Comparison of ENCODE assay signal across 8 cellular contexts in the genomic region with DNA sequence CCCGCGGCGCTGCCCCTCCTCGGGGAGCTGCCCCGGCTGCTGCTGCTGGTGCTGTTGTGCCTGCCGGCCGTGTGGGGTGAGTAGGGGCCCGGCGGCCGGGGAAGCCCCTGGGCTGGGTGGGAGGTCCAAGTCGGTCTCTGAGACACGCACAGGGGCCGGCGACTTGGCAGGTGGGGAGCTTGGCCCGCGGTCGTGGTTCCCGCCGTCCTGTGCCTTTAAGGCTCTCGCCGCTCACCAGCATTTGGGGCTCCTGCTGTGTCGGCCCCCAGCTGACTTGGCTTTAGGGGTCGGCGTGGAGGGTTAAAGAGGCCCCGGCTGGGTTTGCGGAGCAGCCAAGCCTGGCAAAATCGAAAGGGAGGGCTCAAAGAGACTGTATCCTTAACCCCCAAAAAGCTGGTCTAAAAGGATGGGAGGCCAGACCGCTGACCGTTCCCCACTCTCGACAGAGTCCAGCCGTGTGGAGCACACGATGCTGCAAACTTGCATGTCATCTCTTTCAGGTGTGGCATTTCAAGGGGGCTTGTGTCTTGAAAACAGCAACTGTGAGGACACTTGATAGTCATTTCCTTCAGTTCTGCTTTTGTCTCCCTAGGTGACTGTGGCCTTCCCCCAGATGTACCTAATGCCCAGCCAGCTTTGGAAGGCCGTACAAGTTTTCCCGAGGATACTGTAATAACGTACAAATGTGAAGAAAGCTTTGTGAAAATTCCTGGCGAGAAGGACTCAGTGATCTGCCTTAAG. TPM values are rescaled to one million over a fixed set of nuclear protein-coding genes. Genes with fewer than 3 reads are reported as not detected.
DNase-seq lines count a peak whose midpoint lies in the region; ATAC-seq, FAIRE-seq and TF ChIP-seq lines count a peak whose summit lies in the region.

No MANE protein-coding gene starts in this region.

- H3K4me3 ChIP-seq in body of pancreas (peak overlapping the region; percentile 57 to 72), kidney (ENCODE audit: low read length in 2 of 2) (peak overlapping the region; percentile 90 to 98)

- peak overlapping the region; percentile 90 to 92 for H3K4me3 Mint-ChIP-seq in stimulated activated naive CD8-positive, alpha-beta T cell treated with anti-CD3 and anti-CD28 coated beads, Interleukin-15, amount 100 ng/mL, for 72 hours

- no peaks in the 10 kb centered on the region for H3K27me3 Mint-ChIP-seq in stimulated activated naive CD8-positive, alpha-beta T cell treated with anti-CD3 and anti-CD28 coated beads, Interleukin-15, amount 100 ng/mL, for 72 hours

- WGBS in body of pancreas, 2 donors, result 1 to 2% methylated on average over 29 to 36 of the region's 36 CpGs

- peaks cover 30% of the 10 kb centered on the region for H3K4me1 ChIP-seq in body of pancreas
- peaks cover 0 to 2% of the 10 kb centered on the region in 2 donors for H3K4me1 ChIP-seq in kidney (ENCODE audit: control insufficient read depth in 1 of 2, insufficient read depth in 1 of 2, low read depth in 1 of 2, low read length in 2 of 2)

- ATAC-seq in GM19438 (IDR thresholded peaks at IDR 0.05; ENCODE audit: low read depth, unreplicated experiment) (peak; percentile 3), body of pancreas (peak; percentile 39), GM18873 (IDR thresholded peaks at IDR 0.05; ENCODE audit: low FRiP score, unreplicated experiment) (no peak)
- ATAC-seq in stimulated activated naive CD8-positive, alpha-beta T cell treated with anti-CD3 and anti-CD28 coated beads, Interleukin-15, amount 100 ng/mL, for 72 hours, result no peak

- H3K27me3 ChIP-seq in body of pancreas, result no peaks in the 10 kb centered on the region

- H3K27ac Mint-ChIP-seq in stimulated activated naive CD8-positive, alpha-beta T cell treated with anti-CD3 and anti-CD28 coated beads, Interleukin-15, amount 100 ng/mL, for 72 hours, result peak overlapping the region; percentile 98 to 99

- H3K9me3 ChIP-seq in body of pancreas (no peaks in the 10 kb centered on the region), kidney (ENCODE audit: control insufficient read depth in 1 of 2, low read length in 2 of 2) (no peaks in the 10 kb centered on the region)

- H3K27ac ChIP-seq in body of pancreas (peak overlapping the region; percentile 80 to 92 (median 89)), kidney (ENCODE audit: low read depth in 2 of 2, low read length in 2 of 2) (peak overlapping the region; percentile 95)

- no peak for TF ChIP-seq CTCF in body of pancreas (IDR thresholded peaks at IDR 0.05)
- TF ChIP-seq CTCF in kidney (IDR thresholded peaks at IDR 0.05; ENCODE audit: borderline replicate concordance, extremely low read depth, insufficient read depth), result no peak

- H3K36me3 ChIP-seq in body of pancreas (replicated peaks in 1 of 2; ENCODE audit: insufficient read depth in 1 of 2, low read depth in 2 of 2) (peaks cover 3 to 4% of the 10 kb centered on the region in 2 donors), kidney (ENCODE audit: control insufficient read depth in 1 of 2, insufficient read depth in 2 of 2, low read length in 2 of 2) (peaks cover 0 to 8% of the 10 kb centered on the region in 2 donors)

- peak overlapping the region; percentile 84 to 97 for H3K9ac ChIP-seq in kidney (ENCODE audit: low read length in 2 of 2)

- H3K4me1 Mint-ChIP-seq in stimulated activated naive CD8-positive, alpha-beta T cell treated with anti-CD3 and anti-CD28 coated beads, Interleukin-15, amount 100 ng/mL, for 72 hours, result peaks cover 32% of the 10 kb centered on the region

- peaks cover 0 to 4% of the 10 kb centered on the region in 2 donors for H3K9me3 Mint-ChIP-seq in stimulated activated naive CD8-positive, alpha-beta T cell treated with anti-CD3 and anti-CD28 coated beads, Interleukin-15, amount 100 ng/mL, for 72 hours

- intact Hi-C loops in body of pancreas (cut with DNase I) (no loop called here), kidney (cut with DNase I) (no loop called here)

- DNase-seq in Ammon's horn (ENCODE audit: low spot score), result peak; percentile 24
- DNase-seq in NCI-H1105 (lab: John Stamatoyannopoulos, UW), result peak; percentile 3
- DNase-seq in body of pancreas, result peak in 1 of 4 donors; percentile 14
- DNase-seq in kidney, result no peak
- DNase-seq in stimulated activated naive CD8-positive, alpha-beta T cell treated with anti-CD3 and anti-CD28 coated beads, Interleukin-15, amount 100 ng/mL, for 72 hours, result no peak
- DNase-seq in germinal center (ENCODE audit: low spot score), result no peak

- no peak for TF ChIP-seq POLR2A in body of pancreas (IDR thresholded peaks at IDR 0.05)

- FAIRE-seq in kidney (lab: Jason Lieb, UNC), result no peak

RNA-seq across cellular contexts. Expression of gene CD55, which starts 0.5 kb away (rescaled TPM):
- total RNA-seq in body of pancreas, result 10 to 100 TPM; 27.0 to 29.8 TPM
- total RNA-seq in kidney, result 69.5 TPM
- 28.8 TPM for polyA plus RNA-seq in kidney (ENCODE audit: insufficient read depth, low read depth, low replicate concordance)

Comparison
In these comparisons a context has a peak if more than half of its experiments do, and no peak if none do; other contexts are left out.
1. DNase-seq: peak in Ammon's horn (single experiment) and NCI-H1105 (single experiment); none in kidney (single experiment), stimulated activated naive CD8-positive, alpha-beta T cell treated with anti-CD3 and anti-CD28 coated beads, Interleukin-15, amount 100 ng/mL, for 72 hours (0 of 2) and germinal center (single experiment).
2. ATAC-seq: peak in GM19438 (single experiment) and body of pancreas (single experiment); none in stimulated activated naive CD8-positive, alpha-beta T cell treated with anti-CD3 and anti-CD28 coated beads, Interleukin-15, amount 100 ng/mL, for 72 hours (single experiment) and GM18873 (single experiment).